In genomic region chr12:6643569-6644256, GRCh38 we compare ENCODE assay signal across 1 cellular context.
TF ChIP-seq lines count a peak whose summit lies in the region.

No MANE protein-coding gene starts in this region.

TF ChIP-seq in endothelial cell of umbilical vein, 7 proteins besides CTCF, POLR2A, EP300 and RAD21:
- TF ChIP-seq POLR2AphosphoS5 (IDR thresholded peaks at IDR 0.05; ENCODE audit: insufficient read depth, low read depth, low read length) (no peak), GATA2 (IDR thresholded peaks at IDR 0.05; ENCODE audit: insufficient read depth, insufficient read length, low read depth, low read length) (no peak), MAX (IDR thresholded peaks at IDR 0.05; ENCODE audit: insufficient read depth, insufficient read length) (no peak), EZH2 (IDR thresholded peaks at IDR 0.05; ENCODE audit: borderline replicate concordance, low read depth, low read length, severe bottlenecking) (no peak), FOS (IDR thresholded peaks at IDR 0.05; ENCODE audit: borderline replicate concordance, insufficient read depth, low read length) (no peak), JUN (IDR thresholded peaks at IDR 0.05; ENCODE audit: borderline replicate concordance, insufficient read depth, insufficient read length, low read depth) (no peak)
